Comparison of ENCODE assay signal across 9 cellular contexts in the genomic region with DNA sequence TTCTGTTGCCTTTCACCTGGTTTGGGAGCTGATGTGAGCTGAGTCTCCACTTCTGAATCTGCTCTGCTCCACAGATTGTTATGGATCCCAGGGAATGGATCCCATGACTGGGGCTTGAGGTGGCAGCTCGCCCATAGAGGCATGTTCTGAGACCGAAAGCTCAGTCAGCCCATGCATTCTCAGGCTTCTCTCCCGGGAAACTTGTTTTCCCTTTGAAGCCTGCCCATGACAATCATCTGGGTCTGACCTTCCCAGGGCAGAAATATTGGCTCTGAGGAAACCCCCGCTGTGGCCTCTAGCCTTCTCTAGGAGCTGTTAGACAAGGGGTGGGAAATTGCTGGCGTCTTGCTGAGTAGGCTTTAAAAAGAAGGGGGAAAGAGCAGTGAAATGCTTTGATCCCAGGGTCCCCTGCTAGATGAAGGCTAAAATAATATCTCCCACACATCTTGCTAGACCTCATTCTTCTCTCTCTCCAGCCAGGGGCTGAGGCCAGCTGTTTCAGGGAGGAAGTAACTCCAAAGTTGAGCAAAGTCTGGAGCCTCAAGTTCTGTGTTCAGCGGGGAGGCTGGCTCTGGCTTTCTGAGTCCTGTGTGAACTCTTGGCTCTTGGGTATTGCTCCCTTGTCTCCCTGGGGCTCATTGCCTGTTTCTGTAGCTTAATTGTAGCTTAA. TPM values are rescaled to one million over a fixed set of nuclear protein-coding genes. Genes with fewer than 3 reads are reported as not detected.
DNase-seq lines count a peak whose midpoint lies in the region; ATAC-seq, FAIRE-seq and TF ChIP-seq lines count a peak whose summit lies in the region.
"Had no signal": no experiment of that assay in that cellular context is flagged by ENCODE, and none has a peak within 500 bp of the region (broad histone marks: within the 10 kb centered on the region; RNA-seq: fewer than 3 reads in every experiment).

No MANE protein-coding gene starts in this region.

- H3K27me3 ChIP-seq in colonic mucosa, result no peaks in the 10 kb centered on the region

- H3K36me3 Mint-ChIP-seq in naive B cell, result peaks cover 12 to 13% of the 10 kb centered on the region in 2 donors

- H3K9me3 Mint-ChIP-seq in naive B cell, result no peaks in the 10 kb centered on the region

- H3K27ac Mint-ChIP-seq in naive B cell, result peak overlapping the region; percentile 60 to 97 (median 88)

- peak overlapping the region; percentile 56 for H3K4me3 ChIP-seq in colonic mucosa

- intact Hi-C loops in colonic mucosa (cut with DNase I), result no loop called here

- no peak for FAIRE-seq in D721Med (lab: Jason Lieb, UNC)

- peaks cover 37 to 57% (median 46%) of the 10 kb centered on the region in 3 donors for H3K4me1 Mint-ChIP-seq in naive B cell

- no peaks in the 10 kb centered on the region for H3K27me3 Mint-ChIP-seq in naive B cell

- H3K9ac ChIP-seq in colonic mucosa (ENCODE audit: low read depth in 2 of 2, low read length in 2 of 2), result peak overlapping the region in 1 of 2 donors; percentile 90
- H3K9ac ChIP-seq: KMS-11 had no signal

- TF ChIP-seq CTCF in colonic mucosa (IDR thresholded peaks at IDR 0.05) (no peak), D721Med (IDR thresholded peaks at IDR 0.05; ENCODE audit: insufficient read depth, missing control alignments) (no peak)

- H3K4me1 ChIP-seq in colonic mucosa, result peaks cover 10% of the 10 kb centered on the region

- peak overlapping the region; percentile 84 to 98 (median 94) for H3K4me3 Mint-ChIP-seq in naive B cell

- no peaks in the 10 kb centered on the region for H3K9me3 ChIP-seq in colonic mucosa

- DNase-seq in AML-193 (lab: John Stamatoyannopoulos, UW) (peak; percentile 70 to 76), NCI-H2227 treated with DMSO at 0.1 percent for 48 hours (lab: John Stamatoyannopoulos, UW) (peak; percentile 48), colonic mucosa (no peak), naive B cell (no peak), D721Med (ENCODE audit: insufficient read length, low spot score) (no peak), GOT3 (lab: John Stamatoyannopoulos, UW) (no peak)

- H3K36me3 ChIP-seq in colonic mucosa, result no peaks in the 10 kb centered on the region

- H3K27ac ChIP-seq in colonic mucosa, result peak overlapping the region; percentile 77
- H3K27ac ChIP-seq: KMS-11 had no signal

- ATAC-seq in naive B cell (ENCODE audit: low read depth in 2 of 2) (no peak), HG03378 (IDR thresholded peaks at IDR 0.05; ENCODE audit: unreplicated experiment) (no peak), HG03469 (IDR thresholded peaks at IDR 0.05; ENCODE audit: unreplicated experiment) (no peak)

RNA-seq across cellular contexts. Expression of gene VAMP8, which starts 2.0 kb away (rescaled TPM):
- total RNA-seq in colonic mucosa, result 100 to 1,000 TPM; 185 to 222 TPM
- polyA plus RNA-seq in naive B cell (ENCODE audit: low read depth in 6 of 6), result 100 to 1,000 TPM; 262 to 339 (median 305) TPM

RNA-seq across cellular contexts. Expression of gene VAMP5, which starts 4.8 kb away (rescaled TPM):
- 10 to 100 TPM; 14.0 to 16.9 TPM for total RNA-seq in colonic mucosa
- polyA plus RNA-seq in naive B cell (ENCODE audit: low read depth in 6 of 6), result 10 to 100 TPM; 33.3 to 68.5 (median 49.9) TPM

RNA-seq across cellular contexts. Expression of gene RNF181, which starts 16.1 kb away (rescaled TPM):
- 100 to 1,000 TPM in 1 of 2 donors, 10 to 100 TPM in 1; 86.0 to 106 TPM for total RNA-seq in colonic mucosa
- 100 to 1,000 TPM; 152 to 207 (median 187) TPM for polyA plus RNA-seq in naive B cell (ENCODE audit: low read depth in 6 of 6)

RNA-seq across cellular contexts. Expression of gene GGCX, which starts 18.1 kb away (rescaled TPM):
- total RNA-seq in colonic mucosa, result 10 to 100 TPM; 25.7 to 49.9 TPM
- polyA plus RNA-seq in naive B cell (ENCODE audit: low read depth in 6 of 6), result 10 to 100 TPM; 12.1 to 22.2 (median 16.2) TPM

RNA-seq across cellular contexts. Expression of gene TMEM150A, which starts 23.1 kb away (rescaled TPM):
- 1 to 10 TPM; 5.2 to 7.2 TPM for total RNA-seq in colonic mucosa
- 10 to 100 TPM; 11.8 to 25.0 (median 14.5) TPM for polyA plus RNA-seq in naive B cell (ENCODE audit: low read depth in 6 of 6)

Comparison
In these comparisons a context has a peak if more than half of its experiments do, and no peak if none do; other contexts are left out.
1. DNase-seq: peak in AML-193 (2 of 2) and NCI-H2227 treated with DMSO at 0.1 percent for 48 hours (single experiment); none in colonic mucosa (single experiment), naive B cell (single experiment), D721Med (single experiment) and GOT3 (single experiment).